20 cellular contexts compared by ENCODE assay signal in the genomic region with DNA sequence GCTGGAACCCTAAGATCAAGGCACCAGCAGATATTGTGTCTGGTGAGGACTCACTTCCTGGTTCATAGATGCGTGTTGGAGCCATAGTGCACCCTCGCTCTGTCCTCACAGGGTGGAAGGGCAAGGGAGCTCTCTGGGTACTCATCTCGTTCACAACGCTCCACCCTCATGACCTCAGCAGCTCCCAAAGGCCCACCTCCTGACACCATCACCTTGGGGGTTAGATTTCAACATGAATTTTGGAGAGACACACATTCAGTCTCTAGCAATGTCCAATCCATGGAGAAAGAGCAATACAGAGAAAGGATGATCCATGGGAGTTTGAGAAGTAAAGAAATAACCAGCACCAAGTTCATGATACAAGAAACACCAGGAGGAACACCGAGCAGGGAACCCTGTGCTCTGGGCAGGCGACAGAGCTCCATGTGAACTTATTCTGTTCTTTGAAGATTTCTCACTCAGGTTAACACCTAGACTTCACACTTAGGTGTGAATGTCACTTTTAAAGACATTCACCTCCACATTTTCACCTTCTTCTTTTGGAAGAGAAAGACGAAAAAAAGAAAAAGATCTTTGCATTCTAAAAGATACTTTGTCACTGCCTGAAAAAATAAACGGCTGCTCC.
"Had no signal": no experiment of that assay in that cellular context is flagged by ENCODE, and none has a peak within 500 bp of the region (broad histone marks: within the 10 kb centered on the region; RNA-seq: fewer than 3 reads in every experiment).

No MANE protein-coding gene starts in this region.

- H3K27ac Mint-ChIP-seq: activated CD4-positive, alpha-beta memory T cell treated with anti-CD3 and anti-CD28 coated beads, Interleukin-2, amount 10 ng/mL, durations not matched to agents 7 days and 5 days; activated CD4-positive, alpha-beta T cell treated with anti-CD3 and anti-CD28 coated beads, Interleukin-2, amount 10 ng/mL, durations not matched to agents 24 days and 14 days; activated naive CD4-positive, alpha-beta T cell treated with anti-CD3 and anti-CD28 coated beads for 36 hours; activated T-helper 17 cell treated with anti-CD3 and anti-CD28 coated beads, Interleukin-2, amount 50 U/mL, for 72 hours; stimulated activated naive B cell treated with anti-CD40 and anti-IgM and Interleukin-4, amounts not matched to agents 10 μg/mL and 1 μg/mL and 100 μg/mL, for 72 hours; type B pancreatic cell had no signal

- H3K4me2 ChIP-seq: smooth muscle cell had no signal

- H3K9me3 Mint-ChIP-seq: activated CD4-positive, alpha-beta memory T cell treated with anti-CD3 and anti-CD28 coated beads, Interleukin-2, amount 10 ng/mL, durations not matched to agents 7 days and 5 days; activated naive CD4-positive, alpha-beta T cell treated with anti-CD3 and anti-CD28 coated beads for 36 hours; activated T-helper 17 cell treated with anti-CD3 and anti-CD28 coated beads, Interleukin-2, amount 50 U/mL, for 72 hours; stimulated activated naive B cell treated with anti-CD40 and anti-IgM and Interleukin-4, amounts not matched to agents 10 μg/mL and 1 μg/mL and 100 μg/mL, for 72 hours had no signal

- H3K4me3 Mint-ChIP-seq: activated CD4-positive, alpha-beta memory T cell treated with anti-CD3 and anti-CD28 coated beads, Interleukin-2, amount 10 ng/mL, durations not matched to agents 7 days and 5 days; activated CD4-positive, alpha-beta T cell treated with anti-CD3 and anti-CD28 coated beads, Interleukin-2, amount 10 ng/mL, durations not matched to agents 24 days and 14 days; activated naive CD4-positive, alpha-beta T cell treated with anti-CD3 and anti-CD28 coated beads for 36 hours; activated T-helper 17 cell treated with anti-CD3 and anti-CD28 coated beads, Interleukin-2, amount 50 U/mL, for 72 hours; stimulated activated naive B cell treated with anti-CD40 and anti-IgM and Interleukin-4, amounts not matched to agents 10 μg/mL and 1 μg/mL and 100 μg/mL, for 72 hours; type B pancreatic cell had no signal

- H3K4me1 Mint-ChIP-seq: activated CD4-positive, alpha-beta memory T cell treated with anti-CD3 and anti-CD28 coated beads, Interleukin-2, amount 10 ng/mL, durations not matched to agents 7 days and 5 days; activated CD4-positive, alpha-beta T cell treated with anti-CD3 and anti-CD28 coated beads, Interleukin-2, amount 10 ng/mL, durations not matched to agents 24 days and 14 days; activated T-helper 17 cell treated with anti-CD3 and anti-CD28 coated beads, Interleukin-2, amount 50 U/mL, for 72 hours had no signal

- H3K27me3 ChIP-seq: esophagus muscularis mucosa, sigmoid colon, vagina had no signal

- H3K27ac ChIP-seq: esophagus muscularis mucosa, sigmoid colon, thoracic aorta, vagina had no signal

- DNase-seq: activated CD4-positive, alpha-beta memory T cell treated with anti-CD3 and anti-CD28 coated beads, Interleukin-2, amount 10 ng/mL, durations not matched to agents 7 days and 5 days; activated CD4-positive, alpha-beta T cell treated with anti-CD3 and anti-CD28 coated beads, Interleukin-2, amount 10 ng/mL, durations not matched to agents 24 days and 14 days; activated naive CD4-positive, alpha-beta T cell treated with anti-CD3 and anti-CD28 coated beads for 36 hours; aorta; central memory CD4-positive, alpha-beta T cell; effector memory CD4-positive, alpha-beta T cell; head of caudate nucleus; hypothalamus; sigmoid colon; stimulated activated CD4-positive, alpha-beta T cell treated with anti-CD3 and anti-CD28 coated beads, Interleukin-15, amount 100 ng/mL, for 24 hours; stimulated activated naive B cell treated with anti-CD40 and anti-IgM and Interleukin-4, amounts not matched to agents 10 μg/mL and 1 μg/mL and 100 μg/mL, for 72 hours had no signal

- H3K4me3 ChIP-seq: esophagus muscularis mucosa, sigmoid colon, smooth muscle cell, thoracic aorta, vagina had no signal

- ATAC-seq: activated T-helper 17 cell treated with anti-CD3 and anti-CD28 coated beads, Interleukin-2, amount 50 U/mL, for 72 hours; stimulated activated naive B cell treated with anti-CD40 and anti-IgM and Interleukin-4, amounts not matched to agents 10 μg/mL and 1 μg/mL and 100 μg/mL, for 72 hours had no signal

- FAIRE-seq: colon, frontal cortex, islet of Langerhans had no signal

- H3K4me1 ChIP-seq: vagina had no signal

- H3K9me3 ChIP-seq: esophagus muscularis mucosa, sigmoid colon, thoracic aorta, vagina had no signal

- H3K36me3 Mint-ChIP-seq: stimulated activated naive B cell treated with anti-CD40 and anti-IgM and Interleukin-4, amounts not matched to agents 10 μg/mL and 1 μg/mL and 100 μg/mL, for 72 hours; type B pancreatic cell had no signal

- H3K36me3 ChIP-seq: esophagus muscularis mucosa, sigmoid colon, thoracic aorta, vagina had no signal
